8 cellular contexts compared by ENCODE assay signal in genomic region chr3:128584412-128585020, GRCh38.
A peak's percentile ranks its signal among the peaks of the same experiment; 100 is the strongest.
DNase-seq lines count a peak whose midpoint lies in the region; ATAC-seq and TF ChIP-seq lines count a peak whose summit lies in the region.

No MANE protein-coding gene starts in this region.

- intact Hi-C loops in Calu3 (cut with micrococcal nuclease; ENCODE audit: unreplicated experiment): loop anchor here (1.0 to 10.0 kb wide), 6 partner anchors 82 to 570 kb away; no protein-coding TSS in a partner anchor

- CTCF ChIA-PET in Calu3 (lab: Charles Lee): interaction anchor here (0.6 to 2.1 kb wide), 13 partner anchors 12 to 489 kb away, joined by 3 to 19 read pairs (median 6); no protein-coding TSS in a partner anchor

- H3K9me3 Mint-ChIP-seq in Calu3 (ENCODE audit: low read depth, unreplicated experiment): peaks cover 3% of the 10 kb centered on the region
- no peaks in the 10 kb centered on the region for H3K9me3 Mint-ChIP-seq in activated T-cell treated with anti-CD3 and anti-CD28 coated beads, Interleukin-2, amount 50 U/mL, for 4 hours

- no peak overlapping the region for H3K4me3 ChIP-seq in effector memory CD4-positive, alpha-beta T cell (ENCODE audit: insufficient read depth, low read depth, low read length, poor library complexity, severe bottlenecking)

- peaks cover 16% of the 10 kb centered on the region for H3K4me1 Mint-ChIP-seq in Calu3 (ENCODE audit: low read depth, unreplicated experiment)
- H3K4me1 Mint-ChIP-seq in activated T-cell treated with anti-CD3 and anti-CD28 coated beads, Interleukin-2, amount 50 U/mL, for 4 hours (ENCODE audit: low read depth): peaks cover 12% of the 10 kb centered on the region

- no TSS peak for BruUV-seq in Calu3 (replicated peaks; lab: Mats Ljungman, UMichigan)

- peaks cover 41% of the 10 kb centered on the region for H3K27me3 Mint-ChIP-seq in Calu3 (ENCODE audit: unreplicated experiment)
- peaks cover 13% of the 10 kb centered on the region for H3K27me3 Mint-ChIP-seq in activated T-cell treated with anti-CD3 and anti-CD28 coated beads, Interleukin-2, amount 50 U/mL, for 4 hours (ENCODE audit: low read depth)

- TF ChIP-seq CTCF in Calu3 (IDR thresholded peaks at IDR 0.05; ENCODE audit: unreplicated experiment) (peak; percentile 88), omental fat pad (IDR thresholded peaks at IDR 0.05) (peak in 2 of 3 donors; percentile 22 to 34)

- H3K36me3 ChIP-seq in effector memory CD4-positive, alpha-beta T cell (ENCODE audit: control insufficient read depth, insufficient read depth, low read length): no peaks in the 10 kb centered on the region

- no peaks in the 10 kb centered on the region for H3K36me3 Mint-ChIP-seq in Calu3 (ENCODE audit: insufficient read depth, unreplicated experiment)
- no peaks in the 10 kb centered on the region for H3K36me3 Mint-ChIP-seq in activated T-cell treated with anti-CD3 and anti-CD28 coated beads, Interleukin-2, amount 50 U/mL, for 4 hours (ENCODE audit: insufficient read depth)

- DNase-seq in Calu3 (peak; percentile 96), NCI-H524 treated with DMSO at 0.1 percent for 48 hours (lab: John Stamatoyannopoulos, UW) (peak; percentile 25), foreskin melanocyte (peak; percentile 38), omental fat pad (ENCODE audit: low spot score) (no peak), SKM-1 treated with dmso at 0.1 percent for 144 hours (lab: John Stamatoyannopoulos, UW; ENCODE audit: unreplicated experiment) (no peak)
- DNase-seq in activated T-cell treated with anti-CD3 and anti-CD28 coated beads, Interleukin-2, amount 50 U/mL, for 4 hours: no peak
- no peak for DNase-seq in effector memory CD4-positive, alpha-beta T cell

- no peak overlapping the region for H3K27ac ChIP-seq in effector memory CD4-positive, alpha-beta T cell (ENCODE audit: insufficient read depth, low read length, poor library complexity, severe bottlenecking)

- H3K4me3 Mint-ChIP-seq in Calu3 (ENCODE audit: low read depth, unreplicated experiment): no peak overlapping the region
- no peak overlapping the region for H3K4me3 Mint-ChIP-seq in activated T-cell treated with anti-CD3 and anti-CD28 coated beads, Interleukin-2, amount 50 U/mL, for 4 hours

- ATAC-seq in HG03432 (IDR thresholded peaks at IDR 0.05; ENCODE audit: unreplicated experiment) (peak; percentile 48), omental fat pad (ENCODE audit: low FRiP score) (peak; percentile 90)
- ATAC-seq in activated T-cell treated with anti-CD3 and anti-CD28 coated beads, Interleukin-2, amount 50 U/mL, for 4 hours: peak; percentile 74 to 79

- no peak overlapping the region for H3K27ac Mint-ChIP-seq in Calu3 (ENCODE audit: unreplicated experiment)

- H3K27me3 ChIP-seq in effector memory CD4-positive, alpha-beta T cell (replicated peaks; ENCODE audit: control insufficient read depth, insufficient read depth, low read length, poor library complexity, severe bottlenecking): no peaks in the 10 kb centered on the region

- no peaks in the 10 kb centered on the region for H3K4me1 ChIP-seq in effector memory CD4-positive, alpha-beta T cell (ENCODE audit: control insufficient read depth, insufficient read depth, low read length, poor library complexity, severe bottlenecking)

- no peaks in the 10 kb centered on the region for H3K9me3 ChIP-seq in effector memory CD4-positive, alpha-beta T cell (ENCODE audit: control insufficient read depth, low read length)

Comparison
In these comparisons a context has a peak if more than half of its experiments do, and no peak if none do; other contexts are left out.
1. DNase-seq: peak in Calu3 (single experiment), NCI-H524 treated with DMSO at 0.1 percent for 48 hours (single experiment) and foreskin melanocyte (single experiment); none in activated T-cell treated with anti-CD3 and anti-CD28 coated beads, Interleukin-2, amount 50 U/mL, for 4 hours (single experiment), omental fat pad (single experiment), effector memory CD4-positive, alpha-beta T cell (0 of 3) and SKM-1 treated with dmso at 0.1 percent for 144 hours (single experiment).
2. Peak in every context shown above with its lines, with median percentiles within 50 percentile points of each other: ATAC-seq.